In the genomic region with DNA sequence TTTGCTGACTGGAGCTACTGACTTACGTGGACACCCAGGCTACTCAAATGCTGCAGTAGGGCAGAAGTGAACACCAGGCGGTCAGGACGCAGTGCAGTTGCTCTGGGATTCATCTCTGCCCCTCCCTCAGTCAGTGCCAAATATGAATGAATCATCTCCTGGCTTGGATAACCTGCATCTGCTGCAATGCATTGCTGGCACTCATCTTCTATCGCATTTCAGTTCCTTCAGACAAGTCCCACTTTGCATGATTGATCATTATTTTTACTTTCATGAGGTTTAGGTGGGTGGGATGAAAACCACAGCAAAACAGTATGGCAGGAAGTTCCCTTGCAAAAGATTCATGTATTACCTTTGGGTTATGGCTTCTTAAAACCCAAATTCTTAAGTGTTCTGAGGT, we compare ENCODE assay signal across 13 cellular contexts.
DNase-seq lines count a peak whose midpoint lies in the region; ATAC-seq, FAIRE-seq and TF ChIP-seq lines count a peak whose summit lies in the region.
"Had no signal": no experiment of that assay in that cellular context is flagged by ENCODE, and none has a peak within 500 bp of the region (broad histone marks: within the 10 kb centered on the region; RNA-seq: fewer than 3 reads in every experiment).

No MANE protein-coding gene starts in this region.

- TF ChIP-seq POLR2A in A549 (IDR thresholded peaks at IDR 0.05; ENCODE audit: low read length): no peak

- TF ChIP-seq EP300 in A549 (IDR thresholded peaks at IDR 0.05): no peak

- no peak overlapping the region for H3K27ac ChIP-seq in A549
- H3K27ac ChIP-seq: neutrophil had no signal

- H3K4me1 ChIP-seq in A549: peaks cover 7% of the 10 kb centered on the region; the same call in 2 of the 3 replicates

- no peaks in the 10 kb centered on the region; the same call in 1 of the 2 replicates for H3K27me3 ChIP-seq in GM06990 (replicated peaks; ENCODE audit: control insufficient read depth, insufficient read depth, low read length)
- H3K27me3 ChIP-seq: neutrophil had no signal

- ATAC-seq in A549: peak in 1 of 2 experiments; percentile 61; a peak in 3 of 6 replicates
- peak; percentile 99 for ATAC-seq in SK-N-SH treated with all-trans-retinoic acid at 6 μM for 48 hours
- no peak for ATAC-seq in GM21515 (IDR thresholded peaks at IDR 0.05; ENCODE audit: unreplicated experiment)
- ATAC-seq in GM21447 (IDR thresholded peaks at IDR 0.05; ENCODE audit: unreplicated experiment): no peak

- no peak overlapping the region for H3K4me2 ChIP-seq in A549

- H3K4me3 ChIP-seq in A549 (no peak overlapping the region), GM06990 (replicated peaks; ENCODE audit: low read depth, low read length) (no peak overlapping the region), foreskin fibroblast (ENCODE audit: low read depth in 1 of 2, low read length in 2 of 2) (no peak overlapping the region)

- H3K9me3 ChIP-seq in A549: no peaks in the 10 kb centered on the region
- H3K9me3 ChIP-seq: neutrophil had no signal

- no peak for FAIRE-seq in A549 (lab: Jason Lieb, UNC)
- FAIRE-seq: GM12892, islet of Langerhans had no signal

- no peak for TF ChIP-seq RAD21 in A549 (conservative IDR thresholded peaks at IDR 0.05 in 1 of 2, IDR thresholded peaks at IDR 0.05 in 1 of 2)

- DNase-seq in A549 (ENCODE audit: low read depth in 1 of 2, low spot score in 1 of 2): peak; percentile 5 to 13
- DNase-seq in GM06990 (ENCODE audit: extremely low read depth, insufficient read length): peak; percentile 24
- peak; percentile 74 to 86 for DNase-seq in foreskin fibroblast
- no peak for DNase-seq in hepatic stellate cell (ENCODE audit: low spot score)
- DNase-seq in NCI-H2171 treated with DMSO at 0.1 percent for 48 hours (lab: John Stamatoyannopoulos, UW): no peak
- DNase-seq: CD4-positive, alpha-beta T cell; stimulated activated CD4-positive, alpha-beta T cell treated with anti-CD3 and anti-CD28 coated beads, Interleukin-4, amount 100 ng/mL, for 24 hours had no signal

- POLR2A ChIA-PET in A549 (lab: Yijun Ruan, JAX): no interaction called here

- CTCF ChIA-PET in A549 (lab: Yijun Ruan, JAX): interaction anchor here (1.0 to 1.5 kb wide), 3 partner anchors 8 to 10 kb away, joined by 3 to 6 read pairs (median 4); no protein-coding TSS in a partner anchor

- H3K36me3 ChIP-seq in GM06990 (ENCODE audit: control insufficient read depth, insufficient read depth, low read length): no peaks in the 10 kb centered on the region
- H3K36me3 ChIP-seq: neutrophil had no signal

- WGBS in A549 (ENCODE audit: missing lambda C conversion rate): 56% methylated on average over 4 of the region's 4 CpGs

- no peak for TF ChIP-seq CTCF in A549 (IDR thresholded peaks at IDR 0.05)
- no peak for TF ChIP-seq CTCF in GM06990 (IDR thresholded peaks at IDR 0.05; ENCODE audit: insufficient read depth, low read length, poor library complexity, severe bottlenecking)
- no peak for TF ChIP-seq CTCF in foreskin fibroblast (IDR thresholded peaks at IDR 0.05; ENCODE audit: low read depth, low read length)

TF ChIP-seq in A549, 52 proteins besides CTCF, POLR2A, EP300 and RAD21:
- TF ChIP-seq JUN (IDR thresholded peaks at IDR 0.05): no peak
- TF ChIP-seq, protein P1, sequence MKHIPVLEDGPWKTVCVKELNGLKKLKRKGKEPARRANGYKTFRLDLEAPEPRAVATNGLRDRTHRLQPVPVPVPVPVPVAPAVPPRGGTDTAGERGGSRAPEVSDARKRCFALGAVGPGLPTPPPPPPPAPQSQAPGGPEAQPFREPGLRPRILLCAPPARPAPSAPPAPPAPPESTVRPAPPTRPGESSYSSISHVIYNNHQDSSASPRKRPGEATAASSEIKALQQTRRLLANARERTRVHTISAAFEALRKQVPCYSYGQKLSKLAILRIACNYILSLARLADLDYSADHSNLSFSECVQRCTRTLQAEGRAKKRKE (CRISPR knock-in tag; IDR thresholded peaks at IDR 0.05; ENCODE audit: low read depth): no peak
- no peak for TF ChIP-seq CEBPB (IDR thresholded peaks at IDR 0.05)
- no peak for TF ChIP-seq POLR2AphosphoS2 (conservative IDR thresholded peaks at IDR 0.05; ENCODE audit: low read length)
- no peak for TF ChIP-seq CBX2 (IDR thresholded peaks at IDR 0.05; ENCODE audit: borderline replicate concordance, low read depth)
- TF ChIP-seq CHD2 (IDR thresholded peaks at IDR 0.05; ENCODE audit: low read length, partially characterized antibody): no peak
- no peak for TF ChIP-seq HOXA7 (CRISPR knock-in tag; IDR thresholded peaks at IDR 0.05)

TF ChIP-seq in SK-N-SH treated with all-trans-retinoic acid at 6 μM for 48 hours, 23 proteins besides CTCF, POLR2A, EP300 and RAD21:
- TF ChIP-seq, protein P2, sequence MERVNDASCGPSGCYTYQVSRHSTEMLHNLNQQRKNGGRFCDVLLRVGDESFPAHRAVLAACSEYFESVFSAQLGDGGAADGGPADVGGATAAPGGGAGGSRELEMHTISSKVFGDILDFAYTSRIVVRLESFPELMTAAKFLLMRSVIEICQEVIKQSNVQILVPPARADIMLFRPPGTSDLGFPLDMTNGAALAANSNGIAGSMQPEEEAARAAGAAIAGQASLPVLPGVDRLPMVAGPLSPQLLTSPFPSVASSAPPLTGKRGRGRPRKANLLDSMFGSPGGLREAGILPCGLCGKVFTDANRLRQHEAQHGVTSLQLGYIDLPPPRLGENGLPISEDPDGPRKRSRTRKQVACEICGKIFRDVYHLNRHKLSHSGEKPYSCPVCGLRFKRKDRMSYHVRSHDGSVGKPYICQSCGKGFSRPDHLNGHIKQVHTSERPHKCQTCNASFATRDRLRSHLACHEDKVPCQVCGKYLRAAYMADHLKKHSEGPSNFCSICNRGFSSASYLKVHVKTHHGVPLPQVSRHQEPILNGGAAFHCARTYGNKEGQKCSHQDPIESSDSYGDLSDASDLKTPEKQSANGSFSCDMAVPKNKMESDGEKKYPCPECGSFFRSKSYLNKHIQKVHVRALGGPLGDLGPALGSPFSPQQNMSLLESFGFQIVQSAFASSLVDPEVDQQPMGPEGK (CRISPR knock-in tag; IDR thresholded peaks at IDR 0.05; ENCODE audit: borderline replicate concordance): peak; percentile 43; the same call in 1 of the 2 replicates
- TF ChIP-seq ISL1 (CRISPR knock-in tag; IDR thresholded peaks at IDR 0.05): peak; percentile 59; the same call in 1 of the 2 replicates
- TF ChIP-seq ZNF70 (CRISPR knock-in tag; IDR thresholded peaks at IDR 0.05): no peak

Comparison
In these comparisons a context has a peak if more than half of its experiments do, and no peak if none do; other contexts are left out.
1. DNase-seq: peak in A549 (2 of 2), GM06990 (single experiment) and foreskin fibroblast (2 of 2); none in hepatic stellate cell (single experiment) and NCI-H2171 treated with DMSO at 0.1 percent for 48 hours (single experiment).